Comparison of ENCODE assay signal across 1 cellular context in the genomic region with DNA sequence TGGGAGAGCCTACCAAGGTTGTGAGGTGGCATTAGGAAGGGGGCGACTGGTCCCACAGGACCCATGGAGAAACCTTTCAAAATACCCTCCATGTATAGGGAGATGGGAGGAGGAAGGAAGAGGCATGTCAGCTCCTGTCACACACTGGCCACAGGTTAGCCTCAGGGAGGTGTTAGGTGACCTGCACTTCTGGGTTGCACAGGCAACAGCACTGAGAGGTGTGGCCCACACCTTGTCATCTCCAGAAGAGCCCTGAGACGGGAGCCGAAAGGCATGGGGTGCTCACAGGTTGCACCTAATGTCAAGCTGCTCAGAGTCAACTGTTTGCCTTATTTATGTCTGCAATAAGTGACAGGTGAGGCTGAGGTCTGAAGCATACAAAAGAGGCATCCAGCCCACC.
TF ChIP-seq lines count a peak whose summit lies in the region.

No MANE protein-coding gene starts in this region.

TF ChIP-seq in K562, 482 proteins besides CTCF, POLR2A, EP300 and RAD21 (continued from another document):
- no peak for TF ChIP-seq RERE (CRISPR knock-in tag; IDR thresholded peaks at IDR 0.05; ENCODE audit: borderline replicate concordance)
- no peak for TF ChIP-seq NCOA4 (IDR thresholded peaks at IDR 0.05; ENCODE audit: partially characterized antibody)
- TF ChIP-seq ZC3H4 (CRISPR knock-in tag; IDR thresholded peaks at IDR 0.05; ENCODE audit: borderline replicate concordance): no peak
- no peak for TF ChIP-seq DACH1 (IDR thresholded peaks at IDR 0.05; ENCODE audit: partially characterized antibody)
- TF ChIP-seq ZNF785 (CRISPR knock-in tag; IDR thresholded peaks at IDR 0.05): no peak
- TF ChIP-seq ZKSCAN3 (CRISPR knock-in tag; IDR thresholded peaks at IDR 0.05): no peak
- no peak for TF ChIP-seq KDM2B (CRISPR knock-in tag; IDR thresholded peaks at IDR 0.05)
- TF ChIP-seq, protein P1, sequence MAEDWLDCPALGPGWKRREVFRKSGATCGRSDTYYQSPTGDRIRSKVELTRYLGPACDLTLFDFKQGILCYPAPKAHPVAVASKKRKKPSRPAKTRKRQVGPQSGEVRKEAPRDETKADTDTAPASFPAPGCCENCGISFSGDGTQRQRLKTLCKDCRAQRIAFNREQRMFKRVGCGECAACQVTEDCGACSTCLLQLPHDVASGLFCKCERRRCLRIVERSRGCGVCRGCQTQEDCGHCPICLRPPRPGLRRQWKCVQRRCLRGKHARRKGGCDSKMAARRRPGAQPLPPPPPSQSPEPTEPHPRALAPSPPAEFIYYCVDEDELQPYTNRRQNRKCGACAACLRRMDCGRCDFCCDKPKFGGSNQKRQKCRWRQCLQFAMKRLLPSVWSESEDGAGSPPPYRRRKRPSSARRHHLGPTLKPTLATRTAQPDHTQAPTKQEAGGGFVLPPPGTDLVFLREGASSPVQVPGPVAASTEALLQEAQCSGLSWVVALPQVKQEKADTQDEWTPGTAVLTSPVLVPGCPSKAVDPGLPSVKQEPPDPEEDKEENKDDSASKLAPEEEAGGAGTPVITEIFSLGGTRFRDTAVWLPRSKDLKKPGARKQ (CRISPR knock-in tag; IDR thresholded peaks at IDR 0.05): no peak
